Comparison of ENCODE assay signal across 2 cellular contexts in genomic region chr9:36110434-36110833, GRCh38.
TF ChIP-seq lines count a peak whose summit lies in the region.

No MANE protein-coding gene starts in this region.

TF ChIP-seq in liver, 16 proteins besides CTCF, POLR2A, EP300 and RAD21:
- no peak for TF ChIP-seq RXRA (IDR thresholded peaks at IDR 0.05)
- no peak for TF ChIP-seq TAF1 (conservative IDR thresholded peaks at IDR 0.05)
- no peak for TF ChIP-seq FOXA2 (IDR thresholded peaks at IDR 0.05)
- TF ChIP-seq EGR1 (IDR thresholded peaks at IDR 0.05; ENCODE audit: low read depth in 2 of 2): no peak
- TF ChIP-seq REST (IDR thresholded peaks at IDR 0.05): no peak
- TF ChIP-seq GABPA (IDR thresholded peaks at IDR 0.05 in 1 of 2, conservative IDR thresholded peaks at IDR 0.05 in 1 of 2): no peak
- no peak for TF ChIP-seq YY1 (IDR thresholded peaks at IDR 0.05)
- TF ChIP-seq FOXA1 (IDR thresholded peaks at IDR 0.05): no peak
- no peak for TF ChIP-seq SP1 (IDR thresholded peaks at IDR 0.05)
- TF ChIP-seq NR2F2 (IDR thresholded peaks at IDR 0.05): no peak
- no peak for TF ChIP-seq HNF4G (IDR thresholded peaks at IDR 0.05)
- no peak for TF ChIP-seq ATF3 (IDR thresholded peaks at IDR 0.05)
- no peak for TF ChIP-seq ZBTB33 (IDR thresholded peaks at IDR 0.05)
- no peak for TF ChIP-seq MAX (IDR thresholded peaks at IDR 0.05)
- no peak for TF ChIP-seq JUND (IDR thresholded peaks at IDR 0.05)
- no peak for TF ChIP-seq HNF4A (conservative IDR thresholded peaks at IDR 0.05)
TF ChIP-seq in liver: peak in this region for 0.

TF ChIP-seq in HepG2, 621 proteins besides CTCF, POLR2A, EP300 and RAD21:
- TF ChIP-seq ZNF883 (CRISPR knock-in tag; IDR thresholded peaks at IDR 0.05; ENCODE audit: not compliant biosample characterization): no peak
- TF ChIP-seq PBX2 (CRISPR knock-in tag; IDR thresholded peaks at IDR 0.05): no peak
TF ChIP-seq in HepG2: peak in this region for 0.
